ENCODE assay signal across 1 cellular context in the genomic region with DNA sequence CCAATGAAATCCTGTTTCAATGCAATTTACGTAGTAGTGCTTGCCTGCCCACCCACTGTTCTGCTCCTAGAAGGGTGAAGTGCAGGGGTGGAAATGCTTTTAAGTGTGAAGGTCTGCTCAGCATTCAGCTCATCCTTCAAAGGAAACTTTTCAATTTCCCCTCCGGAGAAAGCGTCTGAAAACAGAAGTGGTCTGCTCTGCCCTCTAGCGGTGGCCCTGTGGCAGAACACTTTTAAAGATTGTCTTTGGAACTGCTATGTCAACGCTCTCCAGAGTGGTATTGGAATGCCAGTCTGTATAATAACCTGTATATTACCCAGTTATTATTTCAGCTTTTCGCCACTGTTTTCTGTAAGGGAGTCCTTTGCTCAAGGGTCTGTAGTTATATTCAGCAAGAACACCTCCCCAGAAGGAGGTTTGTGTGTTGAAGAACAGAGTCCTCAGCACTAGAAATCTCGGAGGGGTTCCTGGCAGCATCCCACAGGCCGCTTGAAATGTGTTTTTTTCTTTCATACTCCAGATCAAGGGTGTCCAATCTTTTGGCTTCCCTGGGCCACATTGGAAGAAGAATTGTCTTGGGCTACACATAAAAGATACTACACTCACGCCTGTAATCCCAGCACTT.
TF ChIP-seq lines count a peak whose summit lies in the region.

No MANE protein-coding gene starts in this region.

TF ChIP-seq in HepG2, 621 proteins besides CTCF, POLR2A, EP300 and RAD21 (continued from another document and continues in another):
- TF ChIP-seq, protein P1, sequence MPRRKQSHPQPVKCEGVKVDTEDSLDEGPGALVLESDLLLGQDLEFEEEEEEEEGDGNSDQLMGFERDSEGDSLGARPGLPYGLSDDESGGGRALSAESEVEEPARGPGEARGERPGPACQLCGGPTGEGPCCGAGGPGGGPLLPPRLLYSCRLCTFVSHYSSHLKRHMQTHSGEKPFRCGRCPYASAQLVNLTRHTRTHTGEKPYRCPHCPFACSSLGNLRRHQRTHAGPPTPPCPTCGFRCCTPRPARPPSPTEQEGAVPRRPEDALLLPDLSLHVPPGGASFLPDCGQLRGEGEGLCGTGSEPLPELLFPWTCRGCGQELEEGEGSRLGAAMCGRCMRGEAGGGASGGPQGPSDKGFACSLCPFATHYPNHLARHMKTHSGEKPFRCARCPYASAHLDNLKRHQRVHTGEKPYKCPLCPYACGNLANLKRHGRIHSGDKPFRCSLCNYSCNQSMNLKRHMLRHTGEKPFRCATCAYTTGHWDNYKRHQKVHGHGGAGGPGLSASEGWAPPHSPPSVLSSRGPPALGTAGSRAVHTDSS (CRISPR knock-in tag; conservative IDR thresholded peaks at IDR 0.05) = no peak
- TF ChIP-seq, protein P2, sequence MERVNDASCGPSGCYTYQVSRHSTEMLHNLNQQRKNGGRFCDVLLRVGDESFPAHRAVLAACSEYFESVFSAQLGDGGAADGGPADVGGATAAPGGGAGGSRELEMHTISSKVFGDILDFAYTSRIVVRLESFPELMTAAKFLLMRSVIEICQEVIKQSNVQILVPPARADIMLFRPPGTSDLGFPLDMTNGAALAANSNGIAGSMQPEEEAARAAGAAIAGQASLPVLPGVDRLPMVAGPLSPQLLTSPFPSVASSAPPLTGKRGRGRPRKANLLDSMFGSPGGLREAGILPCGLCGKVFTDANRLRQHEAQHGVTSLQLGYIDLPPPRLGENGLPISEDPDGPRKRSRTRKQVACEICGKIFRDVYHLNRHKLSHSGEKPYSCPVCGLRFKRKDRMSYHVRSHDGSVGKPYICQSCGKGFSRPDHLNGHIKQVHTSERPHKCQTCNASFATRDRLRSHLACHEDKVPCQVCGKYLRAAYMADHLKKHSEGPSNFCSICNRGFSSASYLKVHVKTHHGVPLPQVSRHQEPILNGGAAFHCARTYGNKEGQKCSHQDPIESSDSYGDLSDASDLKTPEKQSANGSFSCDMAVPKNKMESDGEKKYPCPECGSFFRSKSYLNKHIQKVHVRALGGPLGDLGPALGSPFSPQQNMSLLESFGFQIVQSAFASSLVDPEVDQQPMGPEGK (CRISPR knock-in tag; IDR thresholded peaks at IDR 0.05) = 0 out of 2 replicates have a peak, but pooled peaks have one; percentile 9
- TF ChIP-seq TCF7 (IDR thresholded peaks at IDR 0.05; ENCODE audit: low read depth) (no peak), JARID2 (CRISPR knock-in tag; IDR thresholded peaks at IDR 0.05; ENCODE audit: insufficient replicate concordance) (peak; percentile 83), MED1 (CRISPR knock-in tag; IDR thresholded peaks at IDR 0.05) (no peak), ZBTB7B (CRISPR knock-in tag; IDR thresholded peaks at IDR 0.05) (peak; percentile 53; the same call in 1 of the 2 replicates), TAF1 (CRISPR knock-in tag; IDR thresholded peaks at IDR 0.05) (no peak), ZBTB10 (CRISPR knock-in tag; IDR thresholded peaks at IDR 0.05; ENCODE audit: borderline replicate concordance) (no peak), STAG1 (CRISPR knock-in tag; IDR thresholded peaks at IDR 0.05) (peak; percentile 87), ZNF296 (CRISPR knock-in tag; conservative IDR thresholded peaks at IDR 0.05) (no peak), CBX2 (IDR thresholded peaks at IDR 0.05; ENCODE audit: low read depth, low read length) (no peak), CBX2 (CRISPR knock-in tag; IDR thresholded peaks at IDR 0.05; ENCODE audit: low read depth) (no peak), ZFP41 (CRISPR knock-in tag; IDR thresholded peaks at IDR 0.05; ENCODE audit: borderline replicate concordance) (no peak), GPN1 (CRISPR knock-in tag; IDR thresholded peaks at IDR 0.05; ENCODE audit: borderline replicate concordance) (no peak), CBX5 (CRISPR knock-in tag; IDR thresholded peaks at IDR 0.05; ENCODE audit: borderline replicate concordance) (no peak), NPAS2 (CRISPR knock-in tag; IDR thresholded peaks at IDR 0.05; ENCODE audit: borderline replicate concordance) (no peak), SUZ12 (IDR thresholded peaks at IDR 0.05; ENCODE audit: low read depth, low read length) (no peak), PRDM15 (CRISPR knock-in tag; IDR thresholded peaks at IDR 0.05) (no peak), ZNF121 (CRISPR knock-in tag; IDR thresholded peaks at IDR 0.05) (0 out of 2 replicates have a peak, but pooled peaks have one; percentile 14), SRSF4 (IDR thresholded peaks at IDR 0.05; ENCODE audit: low read depth, low read length, poor library complexity, severe bottlenecking) (no peak), HHEX (CRISPR knock-in tag; IDR thresholded peaks at IDR 0.05) (no peak), TCF7L2 (IDR thresholded peaks at IDR 0.05; ENCODE audit: low read depth, low read length) (no peak), NAIF1 (CRISPR knock-in tag; IDR thresholded peaks at IDR 0.05; ENCODE audit: borderline replicate concordance) (0 out of 2 replicates have a peak, but pooled peaks have one; percentile 38), ZNF451 (CRISPR knock-in tag; IDR thresholded peaks at IDR 0.05) (no peak), PRDM4 (CRISPR knock-in tag; IDR thresholded peaks at IDR 0.05; ENCODE audit: borderline replicate concordance) (no peak), ZNF205 (CRISPR knock-in tag; IDR thresholded peaks at IDR 0.05) (0 out of 2 replicates have a peak, but pooled peaks have one; percentile 17), NFIB (CRISPR knock-in tag; IDR thresholded peaks at IDR 0.05; ENCODE audit: borderline replicate concordance) (no peak), ZC3H13 (CRISPR knock-in tag; IDR thresholded peaks at IDR 0.05) (no peak), RARG (CRISPR knock-in tag; IDR thresholded peaks at IDR 0.05; ENCODE audit: low read depth) (no peak), ZSCAN30 (CRISPR knock-in tag; IDR thresholded peaks at IDR 0.05) (0 out of 2 replicates have a peak, but pooled peaks have one; percentile 43), TBX2 (CRISPR knock-in tag; IDR thresholded peaks at IDR 0.05; ENCODE audit: borderline replicate concordance) (no peak)
- TF ChIP-seq, protein P3, sequence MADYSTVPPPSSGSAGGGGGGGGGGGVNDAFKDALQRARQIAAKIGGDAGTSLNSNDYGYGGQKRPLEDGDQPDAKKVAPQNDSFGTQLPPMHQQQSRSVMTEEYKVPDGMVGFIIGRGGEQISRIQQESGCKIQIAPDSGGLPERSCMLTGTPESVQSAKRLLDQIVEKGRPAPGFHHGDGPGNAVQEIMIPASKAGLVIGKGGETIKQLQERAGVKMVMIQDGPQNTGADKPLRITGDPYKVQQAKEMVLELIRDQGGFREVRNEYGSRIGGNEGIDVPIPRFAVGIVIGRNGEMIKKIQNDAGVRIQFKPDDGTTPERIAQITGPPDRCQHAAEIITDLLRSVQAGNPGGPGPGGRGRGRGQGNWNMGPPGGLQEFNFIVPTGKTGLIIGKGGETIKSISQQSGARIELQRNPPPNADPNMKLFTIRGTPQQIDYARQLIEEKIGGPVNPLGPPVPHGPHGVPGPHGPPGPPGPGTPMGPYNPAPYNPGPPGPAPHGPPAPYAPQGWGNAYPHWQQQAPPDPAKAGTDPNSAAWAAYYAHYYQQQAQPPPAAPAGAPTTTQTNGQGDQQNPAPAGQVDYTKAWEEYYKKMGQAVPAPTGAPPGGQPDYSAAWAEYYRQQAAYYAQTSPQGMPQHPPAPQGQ (CRISPR knock-in tag; IDR thresholded peaks at IDR 0.05; ENCODE audit: borderline replicate concordance) = no peak
- TF ChIP-seq, protein P4, sequence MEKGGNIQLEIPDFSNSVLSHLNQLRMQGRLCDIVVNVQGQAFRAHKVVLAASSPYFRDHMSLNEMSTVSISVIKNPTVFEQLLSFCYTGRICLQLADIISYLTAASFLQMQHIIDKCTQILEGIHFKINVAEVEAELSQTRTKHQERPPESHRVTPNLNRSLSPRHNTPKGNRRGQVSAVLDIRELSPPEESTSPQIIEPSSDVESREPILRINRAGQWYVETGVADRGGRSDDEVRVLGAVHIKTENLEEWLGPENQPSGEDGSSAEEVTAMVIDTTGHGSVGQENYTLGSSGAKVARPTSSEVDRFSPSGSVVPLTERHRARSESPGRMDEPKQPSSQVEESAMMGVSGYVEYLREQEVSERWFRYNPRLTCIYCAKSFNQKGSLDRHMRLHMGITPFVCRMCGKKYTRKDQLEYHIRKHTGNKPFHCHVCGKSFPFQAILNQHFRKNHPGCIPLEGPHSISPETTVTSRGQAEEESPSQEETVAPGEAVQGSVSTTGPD (CRISPR knock-in tag; IDR thresholded peaks at IDR 0.05) = no peak
- TF ChIP-seq, protein P5, sequence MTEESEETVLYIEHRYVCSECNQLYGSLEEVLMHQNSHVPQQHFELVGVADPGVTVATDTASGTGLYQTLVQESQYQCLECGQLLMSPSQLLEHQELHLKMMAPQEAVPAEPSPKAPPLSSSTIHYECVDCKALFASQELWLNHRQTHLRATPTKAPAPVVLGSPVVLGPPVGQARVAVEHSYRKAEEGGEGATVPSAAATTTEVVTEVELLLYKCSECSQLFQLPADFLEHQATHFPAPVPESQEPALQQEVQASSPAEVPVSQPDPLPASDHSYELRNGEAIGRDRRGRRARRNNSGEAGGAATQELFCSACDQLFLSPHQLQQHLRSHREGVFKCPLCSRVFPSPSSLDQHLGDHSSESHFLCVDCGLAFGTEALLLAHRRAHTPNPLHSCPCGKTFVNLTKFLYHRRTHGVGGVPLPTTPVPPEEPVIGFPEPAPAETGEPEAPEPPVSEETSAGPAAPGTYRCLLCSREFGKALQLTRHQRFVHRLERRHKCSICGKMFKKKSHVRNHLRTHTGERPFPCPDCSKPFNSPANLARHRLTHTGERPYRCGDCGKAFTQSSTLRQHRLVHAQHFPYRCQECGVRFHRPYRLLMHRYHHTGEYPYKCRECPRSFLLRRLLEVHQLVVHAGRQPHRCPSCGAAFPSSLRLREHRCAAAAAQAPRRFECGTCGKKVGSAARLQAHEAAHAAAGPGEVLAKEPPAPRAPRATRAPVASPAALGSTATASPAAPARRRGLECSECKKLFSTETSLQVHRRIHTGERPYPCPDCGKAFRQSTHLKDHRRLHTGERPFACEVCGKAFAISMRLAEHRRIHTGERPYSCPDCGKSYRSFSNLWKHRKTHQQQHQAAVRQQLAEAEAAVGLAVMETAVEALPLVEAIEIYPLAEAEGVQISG (CRISPR knock-in tag; IDR thresholded peaks at IDR 0.05) = no peak
- TF ChIP-seq, protein P6, sequence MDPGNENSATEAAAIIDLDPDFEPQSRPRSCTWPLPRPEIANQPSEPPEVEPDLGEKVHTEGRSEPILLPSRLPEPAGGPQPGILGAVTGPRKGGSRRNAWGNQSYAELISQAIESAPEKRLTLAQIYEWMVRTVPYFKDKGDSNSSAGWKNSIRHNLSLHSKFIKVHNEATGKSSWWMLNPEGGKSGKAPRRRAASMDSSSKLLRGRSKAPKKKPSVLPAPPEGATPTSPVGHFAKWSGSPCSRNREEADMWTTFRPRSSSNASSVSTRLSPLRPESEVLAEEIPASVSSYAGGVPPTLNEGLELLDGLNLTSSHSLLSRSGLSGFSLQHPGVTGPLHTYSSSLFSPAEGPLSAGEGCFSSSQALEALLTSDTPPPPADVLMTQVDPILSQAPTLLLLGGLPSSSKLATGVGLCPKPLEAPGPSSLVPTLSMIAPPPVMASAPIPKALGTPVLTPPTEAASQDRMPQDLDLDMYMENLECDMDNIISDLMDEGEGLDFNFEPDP (CRISPR knock-in tag; conservative IDR thresholded peaks at IDR 0.05) = 0 out of 2 replicates have a peak, but pooled peaks have one; percentile 8
